In the genomic region with DNA sequence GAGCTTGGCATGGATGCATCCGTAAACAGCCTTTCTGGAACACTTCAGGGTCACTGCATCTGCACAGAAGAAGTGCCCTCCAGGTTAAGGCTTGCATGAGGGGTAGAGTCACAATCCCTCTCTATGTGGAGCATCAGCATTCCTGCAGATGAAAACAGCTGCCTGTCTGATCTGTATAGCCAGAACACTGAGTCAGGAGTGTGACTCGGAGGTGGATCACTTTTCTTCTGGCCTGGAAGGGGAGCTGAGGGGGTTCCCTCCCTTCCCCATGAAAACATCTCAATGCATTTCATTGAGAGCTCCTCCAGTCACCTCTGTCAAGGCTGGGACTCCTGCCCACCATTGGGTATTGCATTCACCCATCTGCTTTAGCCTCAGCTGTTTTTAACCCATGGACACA, we compare ENCODE assay signal across 1 cellular context.
TF ChIP-seq lines count a peak whose summit lies in the region.

No MANE protein-coding gene starts in this region.

TF ChIP-seq in A549, 52 proteins besides CTCF, POLR2A, EP300 and RAD21:
- TF ChIP-seq CHD2 (IDR thresholded peaks at IDR 0.05; ENCODE audit: low read length, partially characterized antibody) (no peak), HOXB5 (CRISPR knock-in tag; IDR thresholded peaks at IDR 0.05) (no peak), GATA3 (IDR thresholded peaks at IDR 0.05; ENCODE audit: borderline replicate concordance) (no peak), MAFK (IDR thresholded peaks at IDR 0.05; ENCODE audit: partially characterized antibody) (no peak), REST (IDR thresholded peaks at IDR 0.05) (no peak), POLR2AphosphoS2 (conservative IDR thresholded peaks at IDR 0.05; ENCODE audit: low read length) (no peak)
